1 cellular context compared by ENCODE assay signal in the genomic region with DNA sequence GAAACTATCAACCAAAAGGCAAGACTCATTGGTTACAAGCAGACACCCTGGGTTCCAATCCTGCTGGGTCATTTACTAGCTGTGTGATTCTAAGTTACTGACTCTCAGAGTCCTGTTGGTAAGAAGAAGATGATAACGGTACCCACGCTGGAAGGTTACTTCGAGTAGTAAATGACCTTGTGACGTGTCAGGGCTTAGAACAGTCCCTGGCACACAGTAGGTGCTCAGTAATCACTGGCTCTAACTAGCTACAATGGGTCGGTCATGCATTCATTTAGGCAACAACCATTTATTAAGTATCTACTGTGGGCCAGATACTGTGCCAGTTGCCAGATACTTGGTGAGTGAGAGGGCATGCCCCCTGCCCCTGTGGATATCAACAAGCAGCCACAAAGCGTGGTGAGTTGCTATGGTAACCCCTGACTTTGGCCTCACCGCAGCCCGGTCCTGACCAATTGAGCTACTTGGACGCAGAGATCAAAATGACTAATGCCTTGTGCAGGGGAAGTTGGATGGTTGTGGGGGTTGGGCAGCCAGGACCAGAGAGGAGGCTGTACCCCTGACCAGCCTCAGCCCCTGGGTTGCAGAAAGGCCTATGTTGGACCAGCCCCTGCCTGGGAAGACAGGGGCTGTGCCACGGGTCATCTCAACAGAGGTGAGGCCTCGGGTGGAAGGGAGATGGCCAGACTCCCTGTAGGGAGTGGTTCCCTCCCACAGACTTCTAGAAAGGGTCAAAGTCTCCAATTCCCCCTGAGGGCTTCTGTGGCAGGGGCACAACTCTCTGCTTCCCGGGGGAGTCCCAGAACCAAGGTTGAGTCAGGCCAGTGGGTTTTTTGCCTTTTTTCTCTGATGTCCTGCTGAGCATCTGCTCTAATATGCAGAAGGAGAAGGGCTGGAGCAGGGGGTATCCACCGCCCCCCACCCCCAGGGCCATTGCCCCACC.
TF ChIP-seq lines count a peak whose summit lies in the region.

No MANE protein-coding gene starts in this region.

TF ChIP-seq in HEK293, 187 proteins besides CTCF, POLR2A, EP300 and RAD21 (continued from another document):
- no peak for TF ChIP-seq ZSCAN4 (tag by site-specific recombination; IDR thresholded peaks at IDR 0.05)
- no peak for TF ChIP-seq ZNF701 (tag by site-specific recombination; IDR thresholded peaks at IDR 0.05)
- TF ChIP-seq, protein P1, sequence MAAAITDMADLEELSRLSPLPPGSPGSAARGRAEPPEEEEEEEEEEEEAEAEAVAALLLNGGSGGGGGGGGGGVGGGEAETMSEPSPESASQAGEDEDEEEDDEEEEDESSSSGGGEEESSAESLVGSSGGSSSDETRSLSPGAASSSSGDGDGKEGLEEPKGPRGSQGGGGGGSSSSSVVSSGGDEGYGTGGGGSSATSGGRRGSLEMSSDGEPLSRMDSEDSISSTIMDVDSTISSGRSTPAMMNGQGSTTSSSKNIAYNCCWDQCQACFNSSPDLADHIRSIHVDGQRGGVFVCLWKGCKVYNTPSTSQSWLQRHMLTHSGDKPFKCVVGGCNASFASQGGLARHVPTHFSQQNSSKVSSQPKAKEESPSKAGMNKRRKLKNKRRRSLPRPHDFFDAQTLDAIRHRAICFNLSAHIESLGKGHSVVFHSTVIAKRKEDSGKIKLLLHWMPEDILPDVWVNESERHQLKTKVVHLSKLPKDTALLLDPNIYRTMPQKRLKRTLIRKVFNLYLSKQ (tag by site-specific recombination; IDR thresholded peaks at IDR 0.05; ENCODE audit: borderline replicate concordance) = no peak
- TF ChIP-seq, protein P2, sequence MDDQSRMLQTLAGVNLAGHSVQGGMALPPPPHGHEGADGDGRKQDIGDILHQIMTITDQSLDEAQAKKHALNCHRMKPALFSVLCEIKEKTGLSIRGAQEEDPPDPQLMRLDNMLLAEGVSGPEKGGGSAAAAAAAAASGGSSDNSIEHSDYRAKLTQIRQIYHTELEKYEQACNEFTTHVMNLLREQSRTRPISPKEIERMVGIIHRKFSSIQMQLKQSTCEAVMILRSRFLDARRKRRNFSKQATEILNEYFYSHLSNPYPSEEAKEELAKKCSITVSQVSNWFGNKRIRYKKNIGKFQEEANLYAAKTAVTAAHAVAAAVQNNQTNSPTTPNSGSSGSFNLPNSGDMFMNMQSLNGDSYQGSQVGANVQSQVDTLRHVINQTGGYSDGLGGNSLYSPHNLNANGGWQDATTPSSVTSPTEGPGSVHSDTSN (CRISPR knock-in tag; IDR thresholded peaks at IDR 0.05) = no peak
- no peak for TF ChIP-seq ZFP69B (tag by site-specific recombination; IDR thresholded peaks at IDR 0.05)
- TF ChIP-seq ZIC2 (tag by site-specific recombination; IDR thresholded peaks at IDR 0.05) = 0 out of 2 replicates have a peak, but pooled peaks have one; percentile 23
- TF ChIP-seq ZNF23 (tag by site-specific recombination; IDR thresholded peaks at IDR 0.05; ENCODE audit: borderline replicate concordance) = no peak
- TF ChIP-seq ZNF239 (tag by site-specific recombination; IDR thresholded peaks at IDR 0.05) = no peak
- 0 out of 2 replicates have a peak, but pooled peaks have one; percentile 17 for TF ChIP-seq WT1 (tag by site-specific recombination; IDR thresholded peaks at IDR 0.05)
- TF ChIP-seq ZNF133 (tag by site-specific recombination; IDR thresholded peaks at IDR 0.05) = no peak
- no peak for TF ChIP-seq ZNF426 (tag by site-specific recombination; IDR thresholded peaks at IDR 0.05)
- no peak for TF ChIP-seq ZNF423 (tag by site-specific recombination; IDR thresholded peaks at IDR 0.05)
- TF ChIP-seq, protein P3, sequence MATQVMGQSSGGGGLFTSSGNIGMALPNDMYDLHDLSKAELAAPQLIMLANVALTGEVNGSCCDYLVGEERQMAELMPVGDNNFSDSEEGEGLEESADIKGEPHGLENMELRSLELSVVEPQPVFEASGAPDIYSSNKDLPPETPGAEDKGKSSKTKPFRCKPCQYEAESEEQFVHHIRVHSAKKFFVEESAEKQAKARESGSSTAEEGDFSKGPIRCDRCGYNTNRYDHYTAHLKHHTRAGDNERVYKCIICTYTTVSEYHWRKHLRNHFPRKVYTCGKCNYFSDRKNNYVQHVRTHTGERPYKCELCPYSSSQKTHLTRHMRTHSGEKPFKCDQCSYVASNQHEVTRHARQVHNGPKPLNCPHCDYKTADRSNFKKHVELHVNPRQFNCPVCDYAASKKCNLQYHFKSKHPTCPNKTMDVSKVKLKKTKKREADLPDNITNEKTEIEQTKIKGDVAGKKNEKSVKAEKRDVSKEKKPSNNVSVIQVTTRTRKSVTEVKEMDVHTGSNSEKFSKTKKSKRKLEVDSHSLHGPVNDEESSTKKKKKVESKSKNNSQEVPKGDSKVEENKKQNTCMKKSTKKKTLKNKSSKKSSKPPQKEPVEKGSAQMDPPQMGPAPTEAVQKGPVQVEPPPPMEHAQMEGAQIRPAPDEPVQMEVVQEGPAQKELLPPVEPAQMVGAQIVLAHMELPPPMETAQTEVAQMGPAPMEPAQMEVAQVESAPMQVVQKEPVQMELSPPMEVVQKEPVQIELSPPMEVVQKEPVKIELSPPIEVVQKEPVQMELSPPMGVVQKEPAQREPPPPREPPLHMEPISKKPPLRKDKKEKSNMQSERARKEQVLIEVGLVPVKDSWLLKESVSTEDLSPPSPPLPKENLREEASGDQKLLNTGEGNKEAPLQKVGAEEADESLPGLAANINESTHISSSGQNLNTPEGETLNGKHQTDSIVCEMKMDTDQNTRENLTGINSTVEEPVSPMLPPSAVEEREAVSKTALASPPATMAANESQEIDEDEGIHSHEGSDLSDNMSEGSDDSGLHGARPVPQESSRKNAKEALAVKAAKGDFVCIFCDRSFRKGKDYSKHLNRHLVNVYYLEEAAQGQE (tag by site-specific recombination; IDR thresholded peaks at IDR 0.05) = no peak
- peak; percentile 56; the same call in 1 of the 2 replicates for TF ChIP-seq ZNF664 (tag by site-specific recombination; IDR thresholded peaks at IDR 0.05)
